9 cellular contexts compared by ENCODE assay signal in the genomic region with DNA sequence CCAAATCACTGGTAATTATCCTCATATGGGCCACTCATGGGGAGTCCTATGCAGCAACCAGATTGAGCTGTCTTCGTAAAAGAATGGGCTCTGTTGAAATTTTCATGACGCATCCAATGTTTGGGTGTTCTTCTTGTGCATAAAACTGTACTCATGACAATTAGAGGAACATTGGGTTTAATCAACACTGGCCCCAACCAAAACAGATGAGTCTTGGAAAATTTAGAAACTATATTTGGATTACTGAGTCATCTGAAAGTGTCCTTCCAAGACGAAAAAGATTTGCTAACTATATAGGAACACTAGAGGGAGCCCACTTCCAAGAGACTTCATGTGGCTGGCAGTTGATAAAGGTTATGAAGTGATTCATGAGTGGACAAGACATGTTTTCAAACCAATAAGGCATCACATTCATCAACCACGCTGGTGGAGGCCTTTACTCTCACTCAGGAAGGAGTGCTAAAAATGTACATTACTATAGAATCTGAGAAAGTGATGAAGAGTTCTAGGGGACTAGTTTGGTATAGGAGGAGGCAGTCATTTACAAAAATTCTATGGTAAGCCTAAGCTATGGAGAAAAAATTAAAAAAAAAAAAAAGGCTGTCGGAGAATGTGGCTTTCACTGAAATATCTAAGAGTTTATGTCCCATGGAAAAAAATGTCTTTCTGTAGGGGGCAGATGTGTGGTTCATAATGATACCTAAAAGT.
DNase-seq lines count a peak whose midpoint lies in the region; ATAC-seq and TF ChIP-seq lines count a peak whose summit lies in the region.
"Had no signal": no experiment of that assay in that cellular context is flagged by ENCODE, and none has a peak within 500 bp of the region (broad histone marks: within the 10 kb centered on the region; RNA-seq: fewer than 3 reads in every experiment).

No MANE protein-coding gene starts in this region.

- no peak overlapping the region for H2BK120ac ChIP-seq in mesendoderm (ENCODE audit: low read depth, low read length)

- DNase-seq in GM06990 (ENCODE audit: extremely low read depth, insufficient read length) (no peak), NCI-H1694 (lab: John Stamatoyannopoulos, UW) (peak; percentile 20), adipocyte (ENCODE audit: low read depth) (peak; percentile 39), mesendoderm (peak; percentile 47)
- no peak for DNase-seq in stimulated activated CD4-positive, alpha-beta T cell treated with anti-CD3 and anti-CD28 coated beads, Interleukin-15, amount 100 ng/mL, for 24 hours
- DNase-seq: gastrocnemius medialis had no signal

- H3K9ac ChIP-seq in adipocyte (ENCODE audit: low read length) (no peak overlapping the region), mesendoderm (ENCODE audit: low read length) (no peak overlapping the region)

- no peaks in the 10 kb centered on the region for H3K4me1 ChIP-seq in adipocyte (ENCODE audit: control insufficient read depth, insufficient read depth, low read length)
- no peaks in the 10 kb centered on the region for H3K4me1 ChIP-seq in mesendoderm (ENCODE audit: control insufficient read depth, low read depth, low read length)
- H3K4me1 ChIP-seq: gastrocnemius medialis had no signal

- H3K4me2 ChIP-seq in mesendoderm (ENCODE audit: low read length), result no peak overlapping the region

- no peak overlapping the region for H4K5ac ChIP-seq in mesendoderm (ENCODE audit: low read length)

- H3K4ac ChIP-seq in mesendoderm (ENCODE audit: low read depth, low read length), result no peak overlapping the region

- H3K79me1 ChIP-seq in mesendoderm (ENCODE audit: low read length), result no peaks in the 10 kb centered on the region

- H3K4me3 ChIP-seq in GM06990 (replicated peaks; ENCODE audit: low read depth, low read length) (no peak overlapping the region), adipocyte (ENCODE audit: low read length) (no peak overlapping the region), mesendoderm (ENCODE audit: low read length) (no peak overlapping the region)
- H3K4me3 ChIP-seq: gastrocnemius medialis had no signal

- no CpG with 5 or more reads among the region's 5 CpGs for WGBS in mesendoderm (ENCODE audit: extremely low coverage, insufficient coverage, low lambda C conversion rate)

- H3K36me3 ChIP-seq in GM06990 (ENCODE audit: control insufficient read depth, insufficient read depth, low read length) (no peaks in the 10 kb centered on the region), adipocyte (ENCODE audit: control insufficient read depth, insufficient read depth, low read length, severe bottlenecking) (no peaks in the 10 kb centered on the region), mesendoderm (ENCODE audit: control insufficient read depth, insufficient read depth, low read length) (no peaks in the 10 kb centered on the region)
- H3K36me3 ChIP-seq: gastrocnemius medialis had no signal

- H2AK5ac ChIP-seq in mesendoderm (ENCODE audit: low read length), result no peak overlapping the region

- H3K18ac ChIP-seq in mesendoderm (ENCODE audit: low read length), result no peak overlapping the region

- no peak overlapping the region for H2BK15ac ChIP-seq in mesendoderm (replicated peaks; ENCODE audit: low read depth)

- no peak overlapping the region for H4K8ac ChIP-seq in mesendoderm (ENCODE audit: low read depth, low read length)

- no peak overlapping the region for H3K27ac ChIP-seq in mesendoderm (ENCODE audit: low read depth, low read length)
- H3K27ac ChIP-seq: gastrocnemius medialis had no signal

- peak; percentile 10 for TF ChIP-seq CTCF in GM06990 (IDR thresholded peaks at IDR 0.05; ENCODE audit: insufficient read depth, low read length, poor library complexity, severe bottlenecking)

- H2BK5ac ChIP-seq in mesendoderm (ENCODE audit: low read length), result no peak overlapping the region

- H3K79me2 ChIP-seq in mesendoderm (ENCODE audit: control insufficient read depth, insufficient read depth, low read length), result no peaks in the 10 kb centered on the region

- H3K9me3 ChIP-seq in adipocyte (ENCODE audit: control insufficient read depth, low read length), result no peaks in the 10 kb centered on the region
- H3K9me3 ChIP-seq: gastrocnemius medialis had no signal

- no peak for ATAC-seq in HG02642 (IDR thresholded peaks at IDR 0.05; ENCODE audit: poor library complexity, unreplicated experiment)
- no peak for ATAC-seq in GM18517 (IDR thresholded peaks at IDR 0.05; ENCODE audit: unreplicated experiment)
- no peak for ATAC-seq in HG03571 (IDR thresholded peaks at IDR 0.05; ENCODE audit: unreplicated experiment)

- H3K23ac ChIP-seq in mesendoderm (ENCODE audit: low read length), result no peak overlapping the region

- H3K27me3 ChIP-seq in GM06990 (replicated peaks; ENCODE audit: control insufficient read depth, insufficient read depth, low read length) (no peaks in the 10 kb centered on the region), adipocyte (replicated peaks; ENCODE audit: control insufficient read depth, insufficient read depth, low read length) (no peaks in the 10 kb centered on the region), mesendoderm (ENCODE audit: insufficient read depth, low read length, poor library complexity) (no peaks in the 10 kb centered on the region)
- H3K27me3 ChIP-seq: gastrocnemius medialis had no signal

- H3K56ac ChIP-seq in mesendoderm (ENCODE audit: low read length), result no peak overlapping the region

Comparison
In these comparisons a context has a peak if more than half of its experiments do, and no peak if none do; other contexts are left out.
1. DNase-seq: peak in NCI-H1694 (single experiment), adipocyte (single experiment) and mesendoderm (single experiment); none in GM06990 (single experiment) and stimulated activated CD4-positive, alpha-beta T cell treated with anti-CD3 and anti-CD28 coated beads, Interleukin-15, amount 100 ng/mL, for 24 hours (single experiment).